In genomic region chr12:118060301-118061010, GRCh38 we compare ENCODE assay signal across 8 cellular contexts. TPM values are rescaled to one million over a fixed set of nuclear protein-coding genes. Genes with fewer than 3 reads are reported as not detected.
DNase-seq lines count a peak whose midpoint lies in the region; ATAC-seq and TF ChIP-seq lines count a peak whose summit lies in the region.

No MANE protein-coding gene starts in this region.

- H3K27me3 ChIP-seq in Caco-2 (replicated peaks; ENCODE audit: control insufficient read depth, insufficient read depth, low read length) (no peaks in the 10 kb centered on the region), HCT116 (ENCODE audit: insufficient read depth, low read length) (no peaks in the 10 kb centered on the region), PC-9 (ENCODE audit: insufficient read depth, low read depth) (no peaks in the 10 kb centered on the region), psoas muscle (ENCODE audit: insufficient read depth in 3 of 3, low read length in 2 of 3) (no peaks in the 10 kb centered on the region)

- peak overlapping the region; percentile 91 for H3K27ac ChIP-seq in HCT116 (ENCODE audit: low read depth, low read length)
- H3K27ac ChIP-seq in PC-9, result peak overlapping the region; percentile 71
- H3K27ac ChIP-seq in psoas muscle, result peak overlapping the region; percentile 98

- POLR2A ChIA-PET in Caco-2 (lab: Charles Lee) (interaction anchor here (0.7 kb wide), 1 partner anchor 53 kb away, joined by 10 read pairs; no protein-coding TSS in a partner anchor), HCT116 (lab: Charles Lee) (no interaction called here), PC-9 (lab: Charles Lee; ENCODE audit: unreplicated experiment) (interaction anchor here (0.6 kb wide), 1 partner anchor 49 kb away, joined by 3 read pairs; no protein-coding TSS in a partner anchor)

- BruUV-seq in Caco-2 (replicated peaks; lab: Mats Ljungman, UMichigan) (no TSS peak), HCT116 (replicated peaks; lab: Mats Ljungman, UMichigan) (no TSS peak), PC-9 (replicated peaks; lab: Mats Ljungman, UMichigan) (no TSS peak)

- H3K27ac Mint-ChIP-seq in Caco-2 (ENCODE audit: unreplicated experiment), result peak overlapping the region; percentile 69

- RAD21 ChIA-PET in HCT116 (lab: Charles Lee; ENCODE audit: low non-redundant PET in 1 of 2, low total read pairs in 2 of 2, uncharacterized antibody in 2 of 2, unreplicated experiment in 2 of 2), result interaction anchor here (0.6 kb wide), 2 partner anchors 60 to 1069 kb away, joined by 3 read pairs; no protein-coding TSS in a partner anchor

- H4K20me1 ChIP-seq in HCT116 (ENCODE audit: insufficient read depth) (no peaks in the 10 kb centered on the region), PC-9 (ENCODE audit: insufficient read depth) (no peaks in the 10 kb centered on the region)

- H3K9ac ChIP-seq in HCT116 (ENCODE audit: low read length), result peak overlapping the region; percentile 84

- peaks cover 33% of the 10 kb centered on the region for H3K4me1 Mint-ChIP-seq in Caco-2 (ENCODE audit: low read depth, unreplicated experiment)

- H3K36me3 ChIP-seq in Caco-2 (ENCODE audit: control insufficient read depth, insufficient read depth, low read length) (no peaks in the 10 kb centered on the region), HCT116 (ENCODE audit: control insufficient read depth in 1 of 2, insufficient read depth in 2 of 2, low read length in 2 of 2) (no peaks in the 10 kb centered on the region), PC-9 (ENCODE audit: low read depth) (no peaks in the 10 kb centered on the region), psoas muscle (ENCODE audit: insufficient read depth in 1 of 2, low read depth in 1 of 2) (no peaks in the 10 kb centered on the region)

- intact Hi-C loops in Caco-2 (cut with micrococcal nuclease; ENCODE audit: unreplicated experiment), result loop anchor here (1.0 to 5.0 kb wide), 2 partner anchors 8 to 62 kb away; no protein-coding TSS in a partner anchor
- intact Hi-C loops in HCT116 (cut with micrococcal nuclease), result loop anchor here (5.0 kb wide), 1 partner anchor 42 kb away; the partner anchor contains the start of gene VSIG10
- intact Hi-C loops in PC-9 (cut with micrococcal nuclease; ENCODE audit: unreplicated experiment), result loop anchor here (1.0 to 2.0 kb wide), 2 partner anchors 8 to 92 kb away; partner anchors contain the start of gene KSR2
- intact Hi-C loops in psoas muscle (cut with DNase I), result loop anchor here (5.0 kb wide), 1 partner anchor 42 kb away; the partner anchor contains the start of gene VSIG10 (in 2 of the 2)

- H3K9me3 Mint-ChIP-seq in Caco-2 (ENCODE audit: unreplicated experiment), result no peaks in the 10 kb centered on the region

- H3K79me2 ChIP-seq in HCT116 (ENCODE audit: insufficient read depth, low read length), result peaks cover 31% of the 10 kb centered on the region
- H3K79me2 ChIP-seq in PC-9 (ENCODE audit: low read depth), result peaks cover 45% of the 10 kb centered on the region

- peaks cover 39% of the 10 kb centered on the region for H3F3A ChIP-seq in PC-9 (ENCODE audit: insufficient read depth, low read depth)

- TF ChIP-seq POLR2A in HCT116 (IDR thresholded peaks at IDR 0.05; ENCODE audit: borderline replicate concordance, extremely low read depth, insufficient read depth, insufficient read length), result no peak

- no peak for TF ChIP-seq RAD21 in HCT116 (IDR thresholded peaks at IDR 0.05; ENCODE audit: low read depth)

- H3K4me3 ChIP-seq in Caco-2 (ENCODE audit: low read depth, low read length), result peak overlapping the region; percentile 83
- peak overlapping the region; percentile 64 to 81 for H3K4me3 ChIP-seq in HCT116 (replicated peaks in 1 of 2; ENCODE audit: low read depth in 1 of 2, low read length in 2 of 2)
- H3K4me3 ChIP-seq in PC-9, result peak overlapping the region; percentile 78
- peak overlapping the region; percentile 96 for H3K4me3 ChIP-seq in psoas muscle

- H3K9me2 ChIP-seq in HCT116 (ENCODE audit: insufficient read depth) (no peaks in the 10 kb centered on the region), PC-9 (ENCODE audit: insufficient read depth) (no peaks in the 10 kb centered on the region)

- H3K9me3 ChIP-seq in Caco-2, result no peaks in the 10 kb centered on the region
- no peaks in the 10 kb centered on the region for H3K9me3 ChIP-seq in HCT116 (ENCODE audit: control insufficient read depth in 1 of 2, insufficient read depth in 1 of 2, low read depth in 1 of 2, low read length in 2 of 2)
- no peaks in the 10 kb centered on the region for H3K9me3 ChIP-seq in PC-9 (ENCODE audit: insufficient read depth, low read depth)
- H3K9me3 ChIP-seq in psoas muscle, result no peaks in the 10 kb centered on the region

- DNase-seq in Caco-2, result peak; percentile 42 to 64
- no peak for DNase-seq in HCT116 (ENCODE audit: low read depth, low spot score)
- peak in 1 of 2 experiments; percentile 55 for DNase-seq in PC-9
- DNase-seq in anterior cingulate cortex (lab: John Stamatoyannopoulos, UW), result peak in 45 of 58 donors; percentile 7 to 69 (median 46)
- peak; percentile 73 for DNase-seq in hepatic stellate cell (ENCODE audit: low spot score)
- peak; percentile 51 to 75 for DNase-seq in psoas muscle
- DNase-seq in NOMO-1 (lab: John Stamatoyannopoulos, UW; ENCODE audit: unreplicated experiment in 2 of 2), result no peak

- H3K27me3 Mint-ChIP-seq in Caco-2 (ENCODE audit: insufficient read depth, unreplicated experiment), result no peaks in the 10 kb centered on the region

- peak overlapping the region; percentile 95 for H3K4me3 Mint-ChIP-seq in Caco-2 (ENCODE audit: unreplicated experiment)

- WGBS in psoas muscle, 3 donors, result 1 to 2% (median 1%) methylated on average over 19 to 44 of the region's 46 CpGs

- ATAC-seq in HCT116, result peak; percentile 34
- ATAC-seq in psoas muscle, result peak; percentile 37 to 42 (median 40)
- no peak for ATAC-seq in GM19328 (IDR thresholded peaks at IDR 0.05; ENCODE audit: unreplicated experiment)

- no peak for TF ChIP-seq CTCF in Caco-2 (IDR thresholded peaks at IDR 0.05; ENCODE audit: insufficient read depth in 1 of 2, low read depth in 1 of 2, low read length in 1 of 2, severe bottlenecking in 1 of 2, unreplicated experiment in 1 of 2)
- no peak for TF ChIP-seq CTCF in HCT116 (IDR thresholded peaks at IDR 0.05 in 2 of 3, conservative IDR thresholded peaks at IDR 0.05 in 1 of 3; ENCODE audit: borderline replicate concordance in 1 of 3, insufficient read depth in 1 of 3, low read depth in 2 of 3, low read length in 2 of 3)
- TF ChIP-seq CTCF in PC-9 (conservative IDR thresholded peaks at IDR 0.05), result no peak
- TF ChIP-seq CTCF in psoas muscle (IDR thresholded peaks at IDR 0.05), result no peak

- H2AFZ ChIP-seq in HCT116 (ENCODE audit: low read depth, low read length, poor library complexity, severe bottlenecking), result no peak overlapping the region
- peak overlapping the region; percentile 77 for H2AFZ ChIP-seq in PC-9

- H3K4me2 ChIP-seq in HCT116 (ENCODE audit: low read length), result peak overlapping the region; percentile 93
- peak overlapping the region; percentile 92 for H3K4me2 ChIP-seq in PC-9

- H3K4me1 ChIP-seq in Caco-2 (peaks cover 41% of the 10 kb centered on the region), HCT116 (ENCODE audit: control insufficient read depth in 1 of 2, insufficient read depth in 2 of 2, low read length in 2 of 2) (peaks cover 32 to 47% of the 10 kb centered on the region in 2 experiments), PC-9 (replicated peaks; ENCODE audit: insufficient read depth) (peaks cover 34% of the 10 kb centered on the region), psoas muscle (peaks cover 28% of the 10 kb centered on the region)

- H3K36me3 Mint-ChIP-seq in Caco-2 (ENCODE audit: insufficient read depth, unreplicated experiment), result peaks cover 32% of the 10 kb centered on the region

- CTCF ChIA-PET in Caco-2 (lab: Charles Lee), result interaction anchor here (0.6 kb wide), 1 partner anchor 223 kb away, joined by 3 read pairs; no protein-coding TSS in a partner anchor
- CTCF ChIA-PET in HCT116 (lab: Charles Lee), result no interaction called here
- CTCF ChIA-PET in PC-9 (lab: Charles Lee), result interaction anchor here (0.5 to 0.7 kb wide), 3 partner anchors 26 to 204 kb away, joined by 3 read pairs; no protein-coding TSS in a partner anchor

TF ChIP-seq in HCT116, 20 proteins besides CTCF, POLR2A, EP300 and RAD21:
- no peak for TF ChIP-seq ATF3 (IDR thresholded peaks at IDR 0.05)
- no peak for TF ChIP-seq SP1 (IDR thresholded peaks at IDR 0.05; ENCODE audit: low read depth)
- TF ChIP-seq EZH2phosphoT487 (IDR thresholded peaks at IDR 0.05; ENCODE audit: borderline replicate concordance), result no peak
- no peak for TF ChIP-seq FOSL1 (IDR thresholded peaks at IDR 0.05; ENCODE audit: low read depth)
- TF ChIP-seq, protein P1, sequence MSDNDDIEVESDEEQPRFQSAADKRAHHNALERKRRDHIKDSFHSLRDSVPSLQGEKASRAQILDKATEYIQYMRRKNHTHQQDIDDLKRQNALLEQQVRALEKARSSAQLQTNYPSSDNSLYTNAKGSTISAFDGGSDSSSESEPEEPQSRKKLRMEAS (IDR thresholded peaks at IDR 0.05), result no peak
- TF ChIP-seq ZNF274 (IDR thresholded peaks at IDR 0.05; ENCODE audit: low read depth, low read length), result no peak
- TF ChIP-seq POLR2AphosphoS5 (IDR thresholded peaks at IDR 0.05; ENCODE audit: low read depth, low read length), result no peak
- TF ChIP-seq ZFX (IDR thresholded peaks at IDR 0.05), result no peak
TF ChIP-seq in HCT116: peak in this region for 0.

RNA-seq across cellular contexts. Expression of gene WSB2, which starts 0.5 kb away (rescaled TPM):
- total RNA-seq in Caco-2 (2022) (36.7 and 37.6 TPM in 2 replicates), HCT116 (2021; ENCODE audit: unreplicated experiment) (97.0 TPM), PC-9 (2021) (44.2 and 46.2 TPM in 2 replicates), psoas muscle (10 to 100 TPM; 74.4 to 96.4 (median 83.4) TPM)
- polyA plus RNA-seq in HCT116 (2012), result 54.9 and 72.2 TPM in 2 replicates
- 100 to 1,000 TPM in 2 of 3 donors, 10 to 100 TPM in 1; 63.8 to 113 (median 110) TPM for polyA plus RNA-seq in psoas muscle

RNA-seq across cellular contexts. Expression of gene VSIG10, which starts 43.4 kb away (rescaled TPM):
- total RNA-seq in Caco-2 (2022), result 32.6 and 33.9 TPM in 2 replicates
- total RNA-seq in HCT116 (2021; ENCODE audit: unreplicated experiment), result 42.6 TPM
- 14.6 and 19.7 TPM in 2 replicates for polyA plus RNA-seq in HCT116 (2012)
- 45.7 and 49.1 TPM in 2 replicates for total RNA-seq in PC-9 (2021)
- total RNA-seq in psoas muscle, result 10 to 100 TPM in 2 of 4 donors, 1 to 10 TPM in 2; 7.3 to 13.9 (median 10.8) TPM
- 10 to 100 TPM in 2 of 3 donors, 1 to 10 TPM in 1; 4.8 to 12.8 (median 10.7) TPM for polyA plus RNA-seq in psoas muscle

RNA-seq across cellular contexts. Expression of gene RFC5, which starts 44.0 kb away (rescaled TPM):
- total RNA-seq in Caco-2 (2022) (38.5 and 42.7 TPM in 2 replicates), HCT116 (2021; ENCODE audit: unreplicated experiment) (78.6 TPM), PC-9 (2021) (30.3 and 34.7 TPM in 2 replicates), psoas muscle (1 to 10 TPM; 2.2 to 4.6 (median 3.2) TPM)
- polyA plus RNA-seq in HCT116 (2012), result 36.8 and 55.1 TPM in 2 replicates
- 1 to 10 TPM; 3.4 to 8.5 (median 5.1) TPM for polyA plus RNA-seq in psoas muscle

Comparison
In these comparisons a context has a peak if more than half of its experiments do, and no peak if none do; other contexts are left out.
1. DNase-seq: peak in Caco-2 (2 of 2), anterior cingulate cortex (45 of 58), hepatic stellate cell (single experiment) and psoas muscle (2 of 2); none in HCT116 (single experiment) and NOMO-1 (0 of 2).
2. Peak in every context shown above with its lines, with median percentiles within 50 percentile points of each other: H3K4me3 ChIP-seq and H3K27ac ChIP-seq.